ENCODE assay signal across 9 cellular contexts in genomic region chr3:152308475-152308844, GRCh38. TPM values are rescaled to one million over a fixed set of nuclear protein-coding genes. Genes with fewer than 3 reads are reported as not detected.
A peak's percentile ranks its signal among the peaks of the same experiment; 100 is the strongest.
DNase-seq lines count a peak whose midpoint lies in the region; ATAC-seq and TF ChIP-seq lines count a peak whose summit lies in the region.
"Had no signal": no experiment of that assay in that cellular context is flagged by ENCODE, and none has a peak within 500 bp of the region (broad histone marks: within the 10 kb centered on the region; RNA-seq: fewer than 3 reads in every experiment).

No MANE protein-coding gene starts in this region.

- H3F3A ChIP-seq in SK-N-SH (replicated peaks; ENCODE audit: insufficient read depth), result peaks cover 44% of the 10 kb centered on the region

- TF ChIP-seq EP300 in SK-N-SH (IDR thresholded peaks at IDR 0.05; ENCODE audit: borderline replicate concordance in 1 of 2, low read depth in 1 of 2, low read length in 1 of 2) (no peak), sigmoid colon (IDR thresholded peaks at IDR 0.05) (no peak)

- TF ChIP-seq RAD21 in SK-N-SH (IDR thresholded peaks at IDR 0.05; ENCODE audit: low read length), result no peak

- TF ChIP-seq CTCF in SK-N-SH (IDR thresholded peaks at IDR 0.05) (no peak), right atrium auricular region (IDR thresholded peaks at IDR 0.05) (no peak), sigmoid colon (IDR thresholded peaks at IDR 0.05) (no peak), omental fat pad (IDR thresholded peaks at IDR 0.05) (no peak)

- H3K27ac Mint-ChIP-seq in CD8-positive, alpha-beta memory T cell, result peak overlapping the region; percentile 45 to 87 (median 73)

- peak overlapping the region in 6 of 7 donors; percentile 20 to 67 (median 34) for H3K4me3 Mint-ChIP-seq in CD8-positive, alpha-beta memory T cell

- peaks cover 71 to 86% (median 86%) of the 10 kb centered on the region in 3 donors for H3K4me1 Mint-ChIP-seq in CD8-positive, alpha-beta memory T cell

- intact Hi-C loops in sigmoid colon (cut with DNase I), result loop anchor here (5.0 kb wide), 1 partner anchor 74 kb away; no protein-coding TSS in a partner anchor

- POLR2A ChIA-PET in CD8-positive, alpha-beta memory T cell (lab: Charles Lee), result no interaction called here
- POLR2A ChIA-PET in SK-N-SH (lab: Yijun Ruan, JAX), result no interaction called here

- CTCF ChIA-PET in CD8-positive, alpha-beta memory T cell (lab: Charles Lee), result interaction anchor here (1.1 to 1.3 kb wide), 2 partner anchors 11 to 49 kb away, joined by 3 read pairs; no protein-coding TSS in a partner anchor
- CTCF ChIA-PET in SK-N-SH (lab: Yijun Ruan, JAX), result interaction anchor here (1.1 kb wide), 1 partner anchor 9 kb away, joined by 3 read pairs; no protein-coding TSS in a partner anchor

- H3K9me3 ChIP-seq in CD8-positive, alpha-beta memory T cell (ENCODE audit: low read length), result no peaks in the 10 kb centered on the region
- H3K9me3 ChIP-seq in SK-N-SH (no peaks in the 10 kb centered on the region), right atrium auricular region (no peaks in the 10 kb centered on the region), sigmoid colon (no peaks in the 10 kb centered on the region)

- H3K36me3 ChIP-seq in CD8-positive, alpha-beta memory T cell (ENCODE audit: insufficient read depth, low read length), result peaks cover 17% of the 10 kb centered on the region
- peaks cover 10 to 38% of the 10 kb centered on the region in 2 experiments for H3K36me3 ChIP-seq in SK-N-SH (replicated peaks in 1 of 2; ENCODE audit: control insufficient read depth in 1 of 2, insufficient read depth in 2 of 2, low read length in 1 of 2)
- no peaks in the 10 kb centered on the region for H3K36me3 ChIP-seq in right atrium auricular region
- no peaks in the 10 kb centered on the region for H3K36me3 ChIP-seq in sigmoid colon

- peak overlapping the region; percentile 36; the same call in 1 of the 2 replicates for H3K9ac ChIP-seq in SK-N-SH

- no peaks in the 10 kb centered on the region for H3K9me3 Mint-ChIP-seq in CD8-positive, alpha-beta memory T cell

- no peak for DNase-seq in CD8-positive, alpha-beta memory T cell
- DNase-seq in SK-N-SH (no peak), right atrium auricular region (ENCODE audit: low spot score) (no peak), sigmoid colon (no peak), NCI-H446 treated with DMSO at 0.1 percent for 48 hours (lab: John Stamatoyannopoulos, UW) (no peak), GF-D8 (lab: John Stamatoyannopoulos, UW) (no peak), omental fat pad (ENCODE audit: low spot score) (no peak)
- DNase-seq: DMS 273 treated with DMSO at 0.1 percent for 48 hours had no signal

- no peak overlapping the region for H3K27ac ChIP-seq in CD8-positive, alpha-beta memory T cell (ENCODE audit: low read depth, low read length)
- H3K27ac ChIP-seq in SK-N-SH (ENCODE audit: low read depth in 2 of 2, low read length in 1 of 2) (peak overlapping the region in 1 of 2 experiments; percentile 92; a peak in 2 of 4 replicates), right atrium auricular region (peak overlapping the region; percentile 41 to 72), sigmoid colon (peak overlapping the region; percentile 82 to 90 (median 84))

- peaks cover 35% of the 10 kb centered on the region for H4K20me1 ChIP-seq in SK-N-SH (ENCODE audit: insufficient read depth)

- 75% methylated on average over 1 of the region's 1 CpG for WGBS in SK-N-SH (ENCODE audit: low lambda C conversion rate)
- 22 to 69% methylated on average over 1 of the region's 1 CpG for WGBS in sigmoid colon, 2 donors

- no peak for TF ChIP-seq POLR2A in sigmoid colon (IDR thresholded peaks at IDR 0.05)

- no peaks in the 10 kb centered on the region for H3K27me3 Mint-ChIP-seq in CD8-positive, alpha-beta memory T cell

- no peak overlapping the region for H2AFZ ChIP-seq in SK-N-SH (ENCODE audit: low read depth)

- no peak overlapping the region for H3K4me3 ChIP-seq in CD8-positive, alpha-beta memory T cell (ENCODE audit: low read length)
- H3K4me3 ChIP-seq in SK-N-SH (ENCODE audit: low read depth in 2 of 2, low read length in 1 of 2) (no peak overlapping the region), right atrium auricular region (no peak overlapping the region), sigmoid colon (no peak overlapping the region)

- no peaks in the 10 kb centered on the region for H3K27me3 ChIP-seq in CD8-positive, alpha-beta memory T cell (ENCODE audit: insufficient read depth, low read length, poor library complexity, severe bottlenecking)
- H3K27me3 ChIP-seq in SK-N-SH (ENCODE audit: insufficient read depth), result no peaks in the 10 kb centered on the region
- H3K27me3 ChIP-seq in right atrium auricular region, result no peaks in the 10 kb centered on the region
- H3K27me3 ChIP-seq in sigmoid colon, result no peaks in the 10 kb centered on the region

- H3K9me2 ChIP-seq in SK-N-SH, result no peaks in the 10 kb centered on the region

- peaks cover 2 to 60% (median 5%) of the 10 kb centered on the region in 3 donors for H3K36me3 Mint-ChIP-seq in CD8-positive, alpha-beta memory T cell

- H3K4me2 ChIP-seq in SK-N-SH, result no peak overlapping the region; the same call in 1 of the 2 replicates

- ATAC-seq in HG03045 (IDR thresholded peaks at IDR 0.05; ENCODE audit: unreplicated experiment) (no peak), omental fat pad (ENCODE audit: low FRiP score) (no peak)

- H3K4me1 ChIP-seq in CD8-positive, alpha-beta memory T cell (ENCODE audit: insufficient read depth, low read length), result peaks cover 83% of the 10 kb centered on the region
- H3K4me1 ChIP-seq in SK-N-SH (ENCODE audit: control insufficient read depth in 1 of 2, insufficient read depth in 2 of 2, low read depth in 1 of 2, low read length in 1 of 2) (peaks cover 14 to 55% of the 10 kb centered on the region in 2 experiments; a peak in 3 of 4 replicates), right atrium auricular region (peaks cover 0 to 70% of the 10 kb centered on the region in 2 donors), sigmoid colon (peaks cover 0 to 90% (median 78%) of the 10 kb centered on the region in 4 donors)

- H3K79me2 ChIP-seq in SK-N-SH (ENCODE audit: insufficient read depth), result peaks cover 100% of the 10 kb centered on the region

TF ChIP-seq in SK-N-SH, 30 proteins besides CTCF, POLR2A, EP300 and RAD21:
- no peak for TF ChIP-seq RXRA (IDR thresholded peaks at IDR 0.05; ENCODE audit: borderline replicate concordance, low read depth)
- no peak for TF ChIP-seq JUND (IDR thresholded peaks at IDR 0.05)
- no peak for TF ChIP-seq FOXJ3 (CRISPR knock-in tag; IDR thresholded peaks at IDR 0.05)
- no peak for TF ChIP-seq TCF12 (IDR thresholded peaks at IDR 0.05)
- TF ChIP-seq CHD2 (IDR thresholded peaks at IDR 0.05; ENCODE audit: low read length, partially characterized antibody), result no peak
- TF ChIP-seq GABPA (IDR thresholded peaks at IDR 0.05; ENCODE audit: low read depth), result no peak
- TF ChIP-seq NFIC (IDR thresholded peaks at IDR 0.05; ENCODE audit: borderline replicate concordance), result no peak

RNA-seq across cellular contexts. Expression of gene MBNL1, which starts 39.7 kb away (rescaled TPM):
- total RNA-seq in CD8-positive, alpha-beta memory T cell, result 100 to 1,000 TPM; 386 to 391 TPM
- 303 TPM for polyA plus RNA-seq in CD8-positive, alpha-beta memory T cell
- polyA plus RNA-seq in SK-N-SH (2012; rRNA removed), result 44.3 and 65.1 TPM in 2 replicates
- polyA plus RNA-seq in SK-N-SH (2012; cell fraction: cytosol; rRNA removed), result 53.4 and 63.3 TPM in 2 replicates
- polyA plus RNA-seq in SK-N-SH (2012; cell fraction: nucleus; rRNA removed), result 56.9 and 69.6 TPM in 2 replicates
- total RNA-seq in right atrium auricular region, result 100 to 1,000 TPM; 199 to 327 TPM
- total RNA-seq in sigmoid colon, result 100 to 1,000 TPM; 602 to 898 (median 756) TPM
- polyA plus RNA-seq in sigmoid colon, result 10 to 100 TPM; 60.5 to 74.7 (median 67.3) TPM
- total RNA-seq in omental fat pad, result 100 to 1,000 TPM; 346 to 530 (median 397) TPM
